Comparison of ENCODE assay signal across 8 cellular contexts in the genomic region with DNA sequence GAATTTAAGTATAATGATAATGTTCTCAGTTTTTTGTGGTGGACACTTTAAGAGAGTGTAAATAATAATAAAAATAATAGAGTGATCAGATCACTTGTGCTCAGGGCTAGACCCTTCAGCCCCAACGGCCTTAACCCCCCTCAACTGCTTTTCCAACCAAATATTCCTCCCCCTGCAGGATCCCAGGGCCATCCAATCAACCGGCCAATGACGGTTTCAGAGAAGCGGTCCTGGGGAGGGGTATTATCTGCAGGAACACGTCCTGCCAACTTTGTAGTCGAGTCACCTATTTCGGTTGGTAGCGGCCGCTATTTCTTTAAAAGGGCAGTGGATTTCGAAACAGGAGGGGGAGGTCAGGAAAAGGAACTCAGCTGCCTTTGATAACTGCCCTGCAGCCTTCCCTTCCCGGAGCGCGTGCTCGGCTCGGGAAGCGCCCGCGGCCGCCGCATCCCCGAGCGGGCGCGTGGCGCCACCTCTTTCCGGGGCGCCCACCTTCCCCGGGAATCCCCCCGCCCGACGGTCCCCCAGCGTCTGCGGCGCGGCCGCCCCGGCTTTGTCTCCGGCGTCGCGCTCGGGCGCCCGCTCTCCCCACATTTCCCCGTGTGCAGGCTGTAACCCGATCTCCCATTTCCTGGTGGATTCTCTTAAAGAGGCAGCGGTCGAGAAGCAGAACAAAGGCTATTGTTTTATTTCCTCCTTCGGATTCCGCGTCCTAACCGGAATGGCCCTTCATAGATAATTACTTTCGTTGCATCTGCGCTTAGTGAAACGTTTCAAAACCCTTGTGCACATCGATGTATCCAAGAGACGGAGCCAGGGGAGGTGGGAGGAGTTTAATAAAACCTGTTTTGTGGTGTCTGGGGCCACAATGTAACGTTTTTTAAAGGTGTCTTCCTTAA. TPM values are rescaled to one million over a fixed set of nuclear protein-coding genes. Genes with fewer than 3 reads are reported as not detected.
A peak's percentile ranks its signal among the peaks of the same experiment; 100 is the strongest.
DNase-seq lines count a peak whose midpoint lies in the region; ATAC-seq and TF ChIP-seq lines count a peak whose summit lies in the region.

No MANE protein-coding gene starts in this region.

- no peaks in the 10 kb centered on the region for H3K9me3 ChIP-seq in CD8-positive, alpha-beta T cell (ENCODE audit: low read length)

- no peaks in the 10 kb centered on the region for H3K27me3 ChIP-seq in CD8-positive, alpha-beta T cell (ENCODE audit: insufficient read depth, low read length)

- no peaks in the 10 kb centered on the region for H3K36me3 ChIP-seq in CD8-positive, alpha-beta T cell (ENCODE audit: insufficient read depth, low read length)

- H3K27me3 Mint-ChIP-seq in CD8-positive, alpha-beta T cell (ENCODE audit: low read depth), result no peaks in the 10 kb centered on the region
- no peaks in the 10 kb centered on the region for H3K27me3 Mint-ChIP-seq in effector memory CD8-positive, alpha-beta T cell
- no peaks in the 10 kb centered on the region for H3K27me3 Mint-ChIP-seq in memory B cell

- peak; percentile 44 for ATAC-seq in CD8-positive, alpha-beta T cell
- peak; percentile 40 for ATAC-seq in GM19438 (IDR thresholded peaks at IDR 0.05; ENCODE audit: low read depth, unreplicated experiment)
- ATAC-seq in HG03571 (IDR thresholded peaks at IDR 0.05; ENCODE audit: unreplicated experiment), result peak; percentile 23
- ATAC-seq in effector memory CD8-positive, alpha-beta T cell (replicated peaks), result peak; percentile 58
- peak; percentile 34 for ATAC-seq in memory B cell (ENCODE audit: low read depth)

- peak in 6 of 7 experiments; percentile 22 to 70 (median 56) for DNase-seq in CD8-positive, alpha-beta T cell
- DNase-seq in NCI-H82 (lab: John Stamatoyannopoulos, UW) (peak; percentile 84), memory B cell (ENCODE audit: low spot score in 2 of 2) (peak; percentile 50 to 55)
- DNase-seq in activated CD8-positive, alpha-beta memory T cell treated with anti-CD3 and anti-CD28 coated beads for 24 hours, result peak; percentile 84
- DNase-seq in effector memory CD8-positive, alpha-beta T cell, result peak; percentile 49 to 56 (median 56)
- DNase-seq in stimulated activated CD8-positive, alpha-beta memory T cell treated with anti-CD3 and anti-CD28 coated beads, Interleukin-12 subunit alpha, Interleukin-12 subunit beta, amount 100 ng/mL, for 4 hours (ENCODE audit: low read depth), result peak; percentile 56

- H3K4me3 ChIP-seq in CD8-positive, alpha-beta T cell (ENCODE audit: low read depth, low read length), result peak overlapping the region; percentile 98

- H3K9me3 Mint-ChIP-seq in CD8-positive, alpha-beta T cell, result no peaks in the 10 kb centered on the region
- H3K9me3 Mint-ChIP-seq in effector memory CD8-positive, alpha-beta T cell, result no peaks in the 10 kb centered on the region
- no peaks in the 10 kb centered on the region for H3K9me3 Mint-ChIP-seq in memory B cell

- POLR2A ChIA-PET in CD8-positive, alpha-beta T cell (lab: Charles Lee), result interaction anchor here (1.1 kb wide), 1 partner anchor 361 kb away, joined by 7 read pairs; no protein-coding TSS in a partner anchor

- H3K27ac ChIP-seq in CD8-positive, alpha-beta T cell (ENCODE audit: low read depth, low read length), result peak overlapping the region; percentile 75

- peak overlapping the region; percentile 88 for H3K27ac Mint-ChIP-seq in CD8-positive, alpha-beta T cell
- H3K27ac Mint-ChIP-seq in effector memory CD8-positive, alpha-beta T cell, result peak overlapping the region; percentile 94 to 98
- peak overlapping the region; percentile 98 for H3K27ac Mint-ChIP-seq in memory B cell

- intact Hi-C loops in CD8-positive, alpha-beta T cell (cut with DNase I, micrococcal nuclease), result loop anchor here (2.0 to 10.0 kb wide), 6 partner anchors 101 to 1049 kb away; a partner anchor contains a TSS

- TF ChIP-seq CTCF in CD8-positive, alpha-beta T cell (IDR thresholded peaks at IDR 0.05), result no peak

- peaks cover 38% of the 10 kb centered on the region for H3K4me1 Mint-ChIP-seq in CD8-positive, alpha-beta T cell (ENCODE audit: low read depth)
- H3K4me1 Mint-ChIP-seq in effector memory CD8-positive, alpha-beta T cell (ENCODE audit: low read depth in 2 of 2), result peaks cover 32% of the 10 kb centered on the region in 2 donors
- H3K4me1 Mint-ChIP-seq in memory B cell, result peaks cover 23% of the 10 kb centered on the region

- H3K4me3 Mint-ChIP-seq in CD8-positive, alpha-beta T cell, result peak overlapping the region; percentile 96
- peak overlapping the region; percentile 94 to 95 for H3K4me3 Mint-ChIP-seq in effector memory CD8-positive, alpha-beta T cell
- peak overlapping the region; percentile 99 for H3K4me3 Mint-ChIP-seq in memory B cell

- CTCF ChIA-PET in CD8-positive, alpha-beta T cell (lab: Charles Lee), result interaction anchor here (1.2 kb wide), 1 partner anchor 67 kb away, joined by 4 read pairs; no protein-coding TSS in a partner anchor

- peaks cover 16% of the 10 kb centered on the region for H3K36me3 Mint-ChIP-seq in CD8-positive, alpha-beta T cell
- peaks cover 21% of the 10 kb centered on the region for H3K36me3 Mint-ChIP-seq in effector memory CD8-positive, alpha-beta T cell (ENCODE audit: insufficient read depth)
- H3K36me3 Mint-ChIP-seq in memory B cell, result no peaks in the 10 kb centered on the region

- H3K4me1 ChIP-seq in CD8-positive, alpha-beta T cell (ENCODE audit: insufficient read depth, low read length), result peaks cover 31% of the 10 kb centered on the region

RNA-seq across cellular contexts. Expression of a gene that starts 0.7 kb away (rescaled TPM):
- total RNA-seq in CD8-positive, alpha-beta T cell, result 10 to 100 TPM; 11.3 to 13.9 TPM

Comparison
In these comparisons a context has a peak if more than half of its experiments do, and no peak if none do; other contexts are left out.
1. Peak in every context shown above with its lines: DNase-seq, ATAC-seq, H3K4me3 ChIP-seq and H3K27ac ChIP-seq.